Comparison of ENCODE assay signal across 8 cellular contexts in genomic region chr11:45885274-45885920, GRCh38. TPM values are rescaled to one million over a fixed set of nuclear protein-coding genes. Genes with fewer than 3 reads are reported as not detected.
DNase-seq lines count a peak whose midpoint lies in the region; ATAC-seq and TF ChIP-seq lines count a peak whose summit lies in the region.

Gene MAPK8IP1 (plus strand): TSS chr11:45885651. CDS start chr11:45885821, 170 bp downstream.

- peaks cover 0 to 26% of the 10 kb centered on the region in 2 donors for H3K4me1 ChIP-seq in muscle layer of duodenum (ENCODE audit: control insufficient read depth in 1 of 2, insufficient read depth in 2 of 2, low read length in 2 of 2)

- no peak within 1 kb of the TSS for H3K27ac Mint-ChIP-seq in activated CD8-positive, alpha-beta memory T cell treated with anti-CD3 and anti-CD28 coated beads, Interleukin-2, amount 10 ng/mL, durations not matched to agents 7 days and 5 days

- ATAC-seq in HG03066 (IDR thresholded peaks at IDR 0.05; ENCODE audit: low read depth, unreplicated experiment) (peak; percentile 63), HG02970 (IDR thresholded peaks at IDR 0.05; ENCODE audit: low FRiP score, unreplicated experiment) (no peak)
- ATAC-seq in activated CD8-positive, alpha-beta memory T cell treated with anti-CD3 and anti-CD28 coated beads, Interleukin-2, amount 10 ng/mL, durations not matched to agents 7 days and 5 days: peak; percentile 87
- ATAC-seq in stimulated activated naive CD8-positive, alpha-beta T cell treated with anti-CD3 and anti-CD28 coated beads, Interleukin-15, Interleukin-2, amounts not matched to agents 100 U/mL and 50 U/mL, for 24 hours: peak; percentile 71

- peak within 1 kb of the TSS; percentile 61 for H3K4me3 Mint-ChIP-seq in activated CD8-positive, alpha-beta memory T cell treated with anti-CD3 and anti-CD28 coated beads, Interleukin-2, amount 10 ng/mL, durations not matched to agents 7 days and 5 days

- in situ Hi-C loops in GM13977 (cut with MboI; ENCODE audit: low pct_unique_long_range_greater_than_20kb, low sequenced_read_pairs, unreplicated experiment): no loop called here

- TF ChIP-seq CTCF in GM13977 (IDR thresholded peaks at IDR 0.05; ENCODE audit: extremely low read depth, insufficient read depth, missing control alignments): no peak

- H3K27ac ChIP-seq in muscle layer of duodenum (ENCODE audit: low read length): no peak within 1 kb of the TSS

- no peaks in the 10 kb centered on the region for H3K9me3 ChIP-seq in muscle layer of duodenum (ENCODE audit: control insufficient read depth in 1 of 2, low read length in 2 of 2)

- peaks cover 16 to 19% of the 10 kb centered on the region in 2 donors for H3K36me3 ChIP-seq in muscle layer of duodenum (ENCODE audit: control insufficient read depth in 1 of 2, insufficient read depth in 2 of 2, low read length in 2 of 2)

- H3K4me1 Mint-ChIP-seq in activated CD8-positive, alpha-beta memory T cell treated with anti-CD3 and anti-CD28 coated beads, Interleukin-2, amount 10 ng/mL, durations not matched to agents 7 days and 5 days: peaks cover 9% of the 10 kb centered on the region

- H3K9me3 Mint-ChIP-seq in activated CD8-positive, alpha-beta memory T cell treated with anti-CD3 and anti-CD28 coated beads, Interleukin-2, amount 10 ng/mL, durations not matched to agents 7 days and 5 days (ENCODE audit: low read depth): no peaks in the 10 kb centered on the region

- DNase-seq in GM13977 (ENCODE audit: low spot score): peak; percentile 86
- peak; percentile 58 for DNase-seq in NCI-H748 treated with DMSO at 0.1 percent for 48 hours (lab: John Stamatoyannopoulos, UW)
- DNase-seq in activated CD8-positive, alpha-beta memory T cell treated with anti-CD3 and anti-CD28 coated beads, Interleukin-2, amount 10 ng/mL, durations not matched to agents 7 days and 5 days: peak; percentile 58
- DNase-seq in epidermal melanocyte (ENCODE audit: insufficient read length, low spot score): peak; percentile 37
- DNase-seq in stimulated activated naive CD8-positive, alpha-beta T cell treated with anti-CD3 and anti-CD28 coated beads, Interleukin-15, Interleukin-2, amounts not matched to agents 100 U/mL and 50 U/mL, for 24 hours: peak; percentile 65

- peak within 1 kb of the TSS; percentile 16 to 65 for H3K4me3 ChIP-seq in muscle layer of duodenum (ENCODE audit: low read depth in 1 of 2, low read length in 2 of 2)

- no peaks in the 10 kb centered on the region for H3K27me3 Mint-ChIP-seq in activated CD8-positive, alpha-beta memory T cell treated with anti-CD3 and anti-CD28 coated beads, Interleukin-2, amount 10 ng/mL, durations not matched to agents 7 days and 5 days

- no peaks in the 10 kb centered on the region for H3K27me3 ChIP-seq in muscle layer of duodenum (ENCODE audit: low read depth, low read length)

- H3K36me3 Mint-ChIP-seq in activated CD8-positive, alpha-beta memory T cell treated with anti-CD3 and anti-CD28 coated beads, Interleukin-2, amount 10 ng/mL, durations not matched to agents 7 days and 5 days: no peaks in the 10 kb centered on the region

- CTCF ChIA-PET in activated CD8-positive, alpha-beta memory T cell treated with anti-CD3 and anti-CD28 coated beads, Interleukin-2, amount 10 ng/mL, durations not matched to agents 7 days and 5 days (lab: Charles Lee): interaction anchor here (1.0 kb wide), 1 partner anchor 121 kb away, joined by 3 read pairs; no protein-coding TSS in a partner anchor

RNA-seq across cellular contexts. Expression of gene MAPK8IP1, which starts in this region (rescaled TPM):
- total RNA-seq in activated CD8-positive, alpha-beta memory T cell treated with anti-CD3 and anti-CD28 coated beads, Interleukin-2, amount 10 ng/mL, durations not matched to agents 7 days and 5 days: under 1 TPM; 0.42 to 0.73 TPM

Comparison
In these comparisons a context has a peak if more than half of its experiments do, and no peak if none do; other contexts are left out.
1. Peak in DNase-seq and ATAC-seq in activated CD8-positive, alpha-beta memory T cell treated with anti-CD3 and anti-CD28 coated beads, Interleukin-2, amount 10 ng/mL, durations not matched to agents 7 days and 5 days; RNA of the gene not detected or under 1 TPM.